In genomic region chr17:31272236-31272635, GRCh38 we compare ENCODE assay signal across 20 cellular contexts. TPM values are rescaled to one million over a fixed set of nuclear protein-coding genes. Genes with fewer than 3 reads are reported as not detected.
"Had no signal": no experiment of that assay in that cellular context is flagged by ENCODE, and none has a peak within 500 bp of the region (broad histone marks: within the 10 kb centered on the region; RNA-seq: fewer than 3 reads in every experiment).

No MANE protein-coding gene starts in this region.

- H3K9me3 ChIP-seq: MG63, SJSA1 had no signal

- H3K4me3 ChIP-seq: MG63, SJSA1, SK-N-MC had no signal

- H3K27me3 ChIP-seq: MG63, SJSA1 had no signal

- H3K27ac ChIP-seq: SJSA1, SK-N-MC had no signal

- DNase-seq: KBM-7, MG63, NCI-H1092, NCI-H1105 treated with DMSO at 0.1 percent for 48 hours, NCI-H1417 treated with DMSO at 0.1 percent for 48 hours, NCI-H146, NCI-H1694 treated with DMSO at 0.1 percent for 48 hours, NCI-H1930, NCI-H2081, NCI-H2107, NCI-H2227 treated with DMSO at 0.1 percent for 48 hours, NCI-H524, NCI-H69, NCI-H774, Right ventricle myocardium superior, RPMI8226, SIG-M5 had no signal

RNA-seq across cellular contexts. Expression of gene OMG, which starts 24.8 kb away (rescaled TPM):
- total RNA-seq: NCI-H460, Right ventricle myocardium superior, SJSA1 had no signal

RNA-seq across cellular contexts. Expression of gene EVI2A, which starts 49.2 kb away (rescaled TPM):
- total RNA-seq: NCI-H460 had no signal
